3 cellular contexts compared by ENCODE assay signal in the genomic region with DNA sequence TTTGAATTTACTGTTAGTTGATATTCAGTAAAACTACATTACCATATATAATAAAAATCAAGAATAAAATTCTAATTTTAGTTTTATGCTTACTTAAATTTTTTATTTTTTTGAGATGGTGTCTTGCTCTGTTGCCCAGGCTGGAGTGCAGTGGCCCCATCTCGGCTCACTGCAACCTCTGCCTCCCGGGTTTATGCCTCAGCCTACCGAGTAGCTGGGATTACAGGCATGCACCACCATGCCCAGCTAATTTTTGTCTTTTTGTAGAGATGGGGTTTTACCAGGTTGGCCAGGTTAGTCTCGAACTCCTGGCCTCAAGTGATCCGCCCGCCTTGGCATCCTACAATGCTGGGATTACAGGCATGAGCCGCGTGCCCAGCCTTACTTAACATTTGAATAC.
DNase-seq lines count a peak whose midpoint lies in the region; ATAC-seq and TF ChIP-seq lines count a peak whose summit lies in the region.
"Not testable (repeated sequence)": the region's sequence is repeated elsewhere in the genome, so short reads cannot be mapped to it uniquely, and the experiment has no call there.

No MANE protein-coding gene starts in this region.

- not testable (repeated sequence) for H3K9ac ChIP-seq in IMR-90 (ENCODE audit: low read depth, low read length)

- H4K91ac ChIP-seq in IMR-90 (ENCODE audit: insufficient read depth, low read depth, low read length): not testable (repeated sequence)

- intact Hi-C loops in IMR-90 (cut with micrococcal nuclease): loop anchor here (10.0 kb wide), 1 partner anchor 480 kb away; no protein-coding TSS in a partner anchor

- not testable (repeated sequence) for H3K14ac ChIP-seq in IMR-90 (replicated peaks; ENCODE audit: low read depth, low read length)

- not testable (repeated sequence) for H2BK5ac ChIP-seq in IMR-90 (ENCODE audit: low read depth, low read length, poor library complexity, severe bottlenecking)

- not testable (repeated sequence) for H3K36me3 ChIP-seq in IMR-90 (ENCODE audit: control insufficient read depth, insufficient read depth, low read length)

- peaks cover 12% of the 10 kb centered on the region for H3K4me1 ChIP-seq in IMR-90 (ENCODE audit: control insufficient read depth, insufficient read depth, low read length)

- in situ Hi-C loops in IMR-90 (cut with MboI; ENCODE audit: low sequenced_read_pairs): loop anchor here (10.0 kb wide), 1 partner anchor 630 kb away; a partner anchor contains a TSS

- not testable (repeated sequence) for H2BK20ac ChIP-seq in IMR-90 (ENCODE audit: low read depth, low read length)

- H3K4me2 ChIP-seq in IMR-90 (ENCODE audit: low read depth, low read length): not testable (repeated sequence)

- not testable (repeated sequence) for H3K27me3 Mint-ChIP-seq in WTC11 (ENCODE audit: low read depth)

- DNase-seq in IMR-90; RWPE1 (ENCODE audit: low spot score); WTC11 (ENCODE audit: low spot score): not testable (repeated sequence)

- H4K8ac ChIP-seq in IMR-90 (ENCODE audit: low read depth in 2 of 2, low read length in 2 of 2): not testable (repeated sequence)

- H3K56ac ChIP-seq in IMR-90 (ENCODE audit: extremely low read depth, insufficient read depth, low read length): not testable (repeated sequence)

- not testable (repeated sequence) for H3K79me1 ChIP-seq in IMR-90 (ENCODE audit: low read depth in 1 of 2, low read length in 2 of 2)

- TF ChIP-seq RAD21 in IMR-90 (IDR thresholded peaks at IDR 0.05; ENCODE audit: low read length): not testable (repeated sequence)

- not testable (repeated sequence) for H3K4ac ChIP-seq in IMR-90 (ENCODE audit: low read depth, low read length)

- not testable (repeated sequence) for H2AFZ ChIP-seq in IMR-90 (replicated peaks; ENCODE audit: low read length, poor library complexity)

- TF ChIP-seq CTCF in IMR-90 (conservative IDR thresholded peaks at IDR 0.05; ENCODE audit: low read depth, low read length); RWPE1 (conservative IDR thresholded peaks at IDR 0.05; ENCODE audit: low read depth); WTC11 (IDR thresholded peaks at IDR 0.05): not testable (repeated sequence)

- H2BK15ac ChIP-seq in IMR-90 (ENCODE audit: low read depth, low read length): not testable (repeated sequence)

- POLR2A ChIA-PET in IMR-90 (lab: Charles Lee; ENCODE audit: unreplicated experiment); RWPE1 (lab: Yijun Ruan, JAX; ENCODE audit: low non-redundant PET); WTC11 (lab: Charles Lee): not testable (repeated sequence)

- CTCF ChIA-PET in IMR-90 (lab: Yijun Ruan, JAX); WTC11 (lab: Charles Lee): not testable (repeated sequence)
- CTCF ChIA-PET in RWPE1 (lab: Yijun Ruan, JAX): interaction anchor here (0.6 to 0.8 kb wide), 2 partner anchors 60 to 213 kb away, joined by 4 read pairs; no protein-coding TSS in a partner anchor

- H3K4me3 Mint-ChIP-seq in WTC11: not testable (repeated sequence)

- H3K23ac ChIP-seq in IMR-90 (ENCODE audit: low read depth, low read length): not testable (repeated sequence)

- peaks cover 48% of the 10 kb centered on the region for H3K4me1 Mint-ChIP-seq in WTC11

- not testable (repeated sequence) for H3K4me3 ChIP-seq in IMR-90 (ENCODE audit: insufficient read depth, low read depth, low read length)

- BruUV-seq in IMR-90 (replicated peaks; lab: Mats Ljungman, UMichigan): not testable (repeated sequence)

- H3K27ac Mint-ChIP-seq in WTC11: not testable (repeated sequence)

- not testable (repeated sequence) for TF ChIP-seq POLR2A in IMR-90 (IDR thresholded peaks at IDR 0.05; ENCODE audit: low read depth, low read length)

- peaks cover 11% of the 10 kb centered on the region for H3K36me3 Mint-ChIP-seq in WTC11

- H3K27me3 ChIP-seq in IMR-90 (ENCODE audit: control insufficient read depth, insufficient read depth, low read length): not testable (repeated sequence)

- H3K9me3 Mint-ChIP-seq in WTC11: not testable (repeated sequence)

- H3K9me3 ChIP-seq in IMR-90 (ENCODE audit: control insufficient read depth, insufficient read depth, low read length): not testable (repeated sequence)

- not testable (repeated sequence) for H4K20me1 ChIP-seq in IMR-90 (ENCODE audit: insufficient read depth, low read length)

- H2AK9ac ChIP-seq in IMR-90 (replicated peaks; ENCODE audit: low read depth, low read length, poor library complexity): not testable (repeated sequence)

- no CpG with 5 or more reads among the region's 8 CpGs for WGBS in IMR-90 (ENCODE audit: extremely low coverage in 2 of 2, insufficient read length in 1 of 2), 2 experiments

- not testable (repeated sequence) for H2AK5ac ChIP-seq in IMR-90 (ENCODE audit: low read depth, low read length)

- H2BK120ac ChIP-seq in IMR-90 (ENCODE audit: low read depth, low read length): 0 out of 2 replicates have a peak overlapping the region, but pooled peaks have one; percentile 36

- H3K9me1 ChIP-seq in IMR-90 (ENCODE audit: insufficient read depth, low read length): peaks cover 24% of the 10 kb centered on the region

- H3K27ac ChIP-seq in IMR-90 (ENCODE audit: insufficient read depth, low read length): not testable (repeated sequence)
- peak overlapping the region; percentile 20; the same call in 1 of the 2 replicates for H3K27ac ChIP-seq in RWPE1

- dilution Hi-C loops in IMR-90 (cut with HindIII; ENCODE audit: low sequenced_read_pairs, unreplicated experiment): not testable (repeated sequence)

- ATAC-seq in IMR-90 (ENCODE audit: low read depth); WTC11: not testable (repeated sequence)

- not testable (repeated sequence) for H4K5ac ChIP-seq in IMR-90 (ENCODE audit: low read depth, low read length)

- H3K18ac ChIP-seq in IMR-90 (ENCODE audit: low read depth, low read length): not testable (repeated sequence)

TF ChIP-seq in WTC11, 78 proteins besides CTCF, POLR2A, EP300 and RAD21:
- TF ChIP-seq, protein P1, sequence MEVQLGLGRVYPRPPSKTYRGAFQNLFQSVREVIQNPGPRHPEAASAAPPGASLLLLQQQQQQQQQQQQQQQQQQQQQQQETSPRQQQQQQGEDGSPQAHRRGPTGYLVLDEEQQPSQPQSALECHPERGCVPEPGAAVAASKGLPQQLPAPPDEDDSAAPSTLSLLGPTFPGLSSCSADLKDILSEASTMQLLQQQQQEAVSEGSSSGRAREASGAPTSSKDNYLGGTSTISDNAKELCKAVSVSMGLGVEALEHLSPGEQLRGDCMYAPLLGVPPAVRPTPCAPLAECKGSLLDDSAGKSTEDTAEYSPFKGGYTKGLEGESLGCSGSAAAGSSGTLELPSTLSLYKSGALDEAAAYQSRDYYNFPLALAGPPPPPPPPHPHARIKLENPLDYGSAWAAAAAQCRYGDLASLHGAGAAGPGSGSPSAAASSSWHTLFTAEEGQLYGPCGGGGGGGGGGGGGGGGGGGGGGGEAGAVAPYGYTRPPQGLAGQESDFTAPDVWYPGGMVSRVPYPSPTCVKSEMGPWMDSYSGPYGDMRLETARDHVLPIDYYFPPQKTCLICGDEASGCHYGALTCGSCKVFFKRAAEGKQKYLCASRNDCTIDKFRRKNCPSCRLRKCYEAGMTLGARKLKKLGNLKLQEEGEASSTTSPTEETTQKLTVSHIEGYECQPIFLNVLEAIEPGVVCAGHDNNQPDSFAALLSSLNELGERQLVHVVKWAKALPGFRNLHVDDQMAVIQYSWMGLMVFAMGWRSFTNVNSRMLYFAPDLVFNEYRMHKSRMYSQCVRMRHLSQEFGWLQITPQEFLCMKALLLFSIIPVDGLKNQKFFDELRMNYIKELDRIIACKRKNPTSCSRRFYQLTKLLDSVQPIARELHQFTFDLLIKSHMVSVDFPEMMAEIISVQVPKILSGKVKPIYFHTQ (CRISPR knock-in tag; IDR thresholded peaks at IDR 0.05): 0 out of 2 replicates have a peak, but pooled peaks have one; percentile 58
- TF ChIP-seq ZNF121 (CRISPR knock-in tag; IDR thresholded peaks at IDR 0.05): peak; percentile 90
- 0 out of 2 replicates have a peak, but pooled peaks have one; percentile 58 for TF ChIP-seq EMX1 (CRISPR knock-in tag; IDR thresholded peaks at IDR 0.05)
